ENCODE assay signal across 1 cellular context in genomic region chr6:156876302-156876701, GRCh38.
TF ChIP-seq lines count a peak whose summit lies in the region.

No MANE protein-coding gene starts in this region.

TF ChIP-seq in HepG2, 621 proteins besides CTCF, POLR2A, EP300 and RAD21 (continues in another document):
- peak; percentile 39; the same call in 1 of the 2 replicates for TF ChIP-seq ZNF687 (CRISPR knock-in tag; IDR thresholded peaks at IDR 0.05)
- TF ChIP-seq ZNF512B (CRISPR knock-in tag; IDR thresholded peaks at IDR 0.05; ENCODE audit: borderline replicate concordance): no peak
- TF ChIP-seq ZIK1 (CRISPR knock-in tag; IDR thresholded peaks at IDR 0.05; ENCODE audit: borderline replicate concordance, low read depth): no peak
- TF ChIP-seq ZNF891 (CRISPR knock-in tag; IDR thresholded peaks at IDR 0.05): no peak
- no peak for TF ChIP-seq NR3C1 (CRISPR knock-in tag; IDR thresholded peaks at IDR 0.05)
- no peak for TF ChIP-seq ATRX (CRISPR knock-in tag; IDR thresholded peaks at IDR 0.05; ENCODE audit: borderline replicate concordance)
- TF ChIP-seq TBP (CRISPR knock-in tag; IDR thresholded peaks at IDR 0.05): no peak
- no peak for TF ChIP-seq ZFP36L2 (CRISPR knock-in tag; IDR thresholded peaks at IDR 0.05)
- TF ChIP-seq KDM5A (IDR thresholded peaks at IDR 0.05; ENCODE audit: borderline replicate concordance, low read length): no peak
- TF ChIP-seq ZNF562 (CRISPR knock-in tag; IDR thresholded peaks at IDR 0.05; ENCODE audit: borderline replicate concordance): no peak
- TF ChIP-seq MAX (IDR thresholded peaks at IDR 0.05): no peak
- peak; percentile 33 for TF ChIP-seq ZNF883 (CRISPR knock-in tag; IDR thresholded peaks at IDR 0.05; ENCODE audit: not compliant biosample characterization)
- no peak for TF ChIP-seq MBNL3 (CRISPR knock-in tag; conservative IDR thresholded peaks at IDR 0.05)
- TF ChIP-seq THAP7 (CRISPR knock-in tag; IDR thresholded peaks at IDR 0.05): no peak
- no peak for TF ChIP-seq PRDM4 (CRISPR knock-in tag; IDR thresholded peaks at IDR 0.05; ENCODE audit: borderline replicate concordance)
- TF ChIP-seq IRX3 (CRISPR knock-in tag; IDR thresholded peaks at IDR 0.05; ENCODE audit: borderline replicate concordance, low read depth): no peak
- TF ChIP-seq ZNF605 (CRISPR knock-in tag; IDR thresholded peaks at IDR 0.05): no peak
- TF ChIP-seq JUNB (CRISPR knock-in tag; IDR thresholded peaks at IDR 0.05; ENCODE audit: borderline replicate concordance): no peak
- 0 out of 2 replicates have a peak, but pooled peaks have one; percentile 3 for TF ChIP-seq SMC3 (IDR thresholded peaks at IDR 0.05; ENCODE audit: low read length)
- no peak for TF ChIP-seq MLX (CRISPR knock-in tag; IDR thresholded peaks at IDR 0.05)
- no peak for TF ChIP-seq ZNF205 (CRISPR knock-in tag; IDR thresholded peaks at IDR 0.05)
- TF ChIP-seq TFDP2 (CRISPR knock-in tag; IDR thresholded peaks at IDR 0.05): no peak
- no peak for TF ChIP-seq AHDC1 (CRISPR knock-in tag; IDR thresholded peaks at IDR 0.05; ENCODE audit: borderline replicate concordance)
- TF ChIP-seq HMGXB3 (CRISPR knock-in tag; IDR thresholded peaks at IDR 0.05; ENCODE audit: borderline replicate concordance): no peak
- no peak for TF ChIP-seq ZBTB37 (CRISPR knock-in tag; IDR thresholded peaks at IDR 0.05)
- no peak for TF ChIP-seq ZNF781 (CRISPR knock-in tag; IDR thresholded peaks at IDR 0.05; ENCODE audit: borderline replicate concordance, not compliant biosample characterization)
- TF ChIP-seq AKAP8 (CRISPR knock-in tag; IDR thresholded peaks at IDR 0.05): no peak
- no peak for TF ChIP-seq GFI1 (CRISPR knock-in tag; IDR thresholded peaks at IDR 0.05; ENCODE audit: borderline replicate concordance)
- TF ChIP-seq ZNF720 (CRISPR knock-in tag; IDR thresholded peaks at IDR 0.05): no peak
